In the genomic region with DNA sequence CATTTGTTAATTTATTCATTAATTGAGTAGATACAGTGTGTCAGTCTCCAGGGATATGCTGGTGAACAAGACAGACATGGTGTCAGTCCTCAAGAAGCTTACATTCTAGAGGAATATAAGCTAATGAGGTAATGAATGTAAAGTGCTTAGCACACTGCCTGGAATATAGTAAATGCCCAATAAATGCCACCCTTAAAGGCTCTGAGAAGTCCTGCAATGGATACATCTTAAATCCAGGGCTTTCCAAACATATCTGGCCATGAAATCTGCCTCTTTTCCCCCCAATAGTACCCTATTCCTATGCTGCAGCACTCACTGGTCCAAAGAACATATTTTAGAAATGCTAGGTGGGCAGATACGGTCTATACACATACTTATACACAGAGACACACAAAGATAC, we compare ENCODE assay signal across 35 cellular contexts. TPM values are rescaled to one million over a fixed set of nuclear protein-coding genes. Genes with fewer than 3 reads are reported as not detected.
A peak's percentile ranks its signal among the peaks of the same experiment; 100 is the strongest.
DNase-seq lines count a peak whose midpoint lies in the region; ATAC-seq, FAIRE-seq and TF ChIP-seq lines count a peak whose summit lies in the region.
"Had no signal": no experiment of that assay in that cellular context is flagged by ENCODE, and none has a peak within 500 bp of the region (broad histone marks: within the 10 kb centered on the region; RNA-seq: fewer than 3 reads in every experiment).

No MANE protein-coding gene starts in this region.

- ATAC-seq in K562, result no peak
- ATAC-seq: A549; CD8-positive, alpha-beta T cell had no signal

- H3K4me1 ChIP-seq in HEK293 (ENCODE audit: control insufficient read depth, insufficient read depth, low read length) (no peaks in the 10 kb centered on the region), K562 (replicated peaks in 1 of 2; ENCODE audit: control insufficient read depth in 2 of 2, insufficient read depth in 2 of 2, low read length in 2 of 2) (no peaks in the 10 kb centered on the region; a peak in 1 of 5 replicates)
- H3K4me1 ChIP-seq: A549; BE2C; BLaER1; BLaER1 treated with 17β-estradiol and CSF1 and Interleukin-3, amounts not matched to agents 10 nM and 100 nM; Caco-2 had no signal

- peaks cover 8% of the 10 kb centered on the region for H3K4me1 Mint-ChIP-seq in HFFc6 (ENCODE audit: low read depth)
- H3K4me1 Mint-ChIP-seq: B cell; CD14-positive monocyte; CD4-positive, alpha-beta memory T cell; CD4-positive, CD25-positive, alpha-beta regulatory T cell; CD8-positive, alpha-beta memory T cell had no signal

- H4K20me1 ChIP-seq in K562 (replicated peaks; ENCODE audit: control insufficient read depth, insufficient read depth, low read length), result peaks cover 17% of the 10 kb centered on the region; the same call in 1 of the 2 replicates
- H4K20me1 ChIP-seq: BLaER1; BLaER1 treated with 17β-estradiol and CSF1 and Interleukin-3, amounts not matched to agents 10 nM and 100 nM had no signal

- WGBS in K562 (ENCODE audit: insufficient coverage, low coverage, missing lambda C conversion rate), result 0% methylated on average over 1 of the region's 1 CpG

- CTCF ChIA-PET in HEK293 (lab: Yijun Ruan, JAX), result interaction anchor here (0.6 kb wide), 1 partner anchor 13 kb away, joined by 3 read pairs; no protein-coding TSS in a partner anchor
- CTCF ChIA-PET in K562 (lab: Yijun Ruan, JAX; ENCODE audit: low intra/inter-chr PET ratio), result no interaction called here

- no peaks in the 10 kb centered on the region for H3K36me3 Mint-ChIP-seq in HFFc6 (ENCODE audit: low read depth)
- H3K36me3 Mint-ChIP-seq: CD14-positive monocyte; CD4-positive, alpha-beta memory T cell; CD4-positive, CD25-positive, alpha-beta regulatory T cell; CD8-positive, alpha-beta memory T cell; CD8-positive, alpha-beta T cell had no signal

- DNase-seq in HTR-8/SVneo (ENCODE audit: insufficient read length, low spot score) (no peak), K562 (ENCODE audit: extremely low read depth in 1 of 4, low spot score in 3 of 4) (no peak), HuH-7.5 (ENCODE audit: low spot score) (no peak), A172 (ENCODE audit: low spot score) (no peak), HFFc6 (no peak)
- DNase-seq: 8988T; ACHN; AML-193; BE2C; C1 segment of cervical spinal cord; Caco-2; Calu3; CD4-positive, alpha-beta memory T cell; CD4-positive, alpha-beta T cell; CD4-positive, CD25-positive, alpha-beta regulatory T cell; CD8-positive, alpha-beta memory T cell; CD8-positive, alpha-beta T cell; COR-L47; DMS 273 treated with DMSO at 0.1 percent for 48 hours; DMS153; DMS53; DMS79; DMS79 treated with DMSO at 0.1 percent for 48 hours; DND-41; EL had no signal

- H3K4me3 Mint-ChIP-seq in HFFc6, result no peak overlapping the region
- H3K4me3 Mint-ChIP-seq: B cell; CD14-positive monocyte; CD4-positive, alpha-beta memory T cell; CD4-positive, alpha-beta T cell; CD4-positive, CD25-positive, alpha-beta regulatory T cell; CD8-positive, alpha-beta memory T cell; CD8-positive, alpha-beta T cell had no signal

- no peaks in the 10 kb centered on the region for H3K9me3 Mint-ChIP-seq in HFFc6
- H3K9me3 Mint-ChIP-seq: CD4-positive, alpha-beta T cell; CD8-positive, alpha-beta memory T cell; CD8-positive, alpha-beta T cell had no signal

- peaks cover 56% of the 10 kb centered on the region for H3K27me3 Mint-ChIP-seq in HFFc6 (ENCODE audit: insufficient read depth)

- H3K9ac ChIP-seq in K562 (ENCODE audit: insufficient read depth in 1 of 2, low read depth in 2 of 2, low read length in 2 of 2), result no peak overlapping the region
- H3K9ac ChIP-seq: BLaER1; BLaER1 treated with 17β-estradiol and CSF1 and Interleukin-3, amounts not matched to agents 10 nM and 100 nM had no signal

- H3K27ac ChIP-seq in HEK293 (ENCODE audit: extremely low read depth, low read depth, low read length), result no peak overlapping the region
- no peak overlapping the region for H3K27ac ChIP-seq in K562 (ENCODE audit: extremely low read depth, low read depth, low read length)
- H3K27ac ChIP-seq: 22Rv1; A549; BLaER1; BLaER1 treated with 17β-estradiol and CSF1 and Interleukin-3, amounts not matched to agents 10 nM and 100 nM; C4-2B had no signal

- no TSS peak for BruUV-seq in K562 (replicated peaks; lab: Mats Ljungman, UMichigan)

- FAIRE-seq in HTR-8/SVneo (lab: Jason Lieb, UNC) (peak; percentile 16), K562 (lab: Jason Lieb, UNC) (no peak)
- FAIRE-seq: A204.1, A549, D721Med had no signal

- no peaks in the 10 kb centered on the region for H3K79me2 ChIP-seq in K562 (ENCODE audit: control insufficient read depth, insufficient read depth, low read length)

- TF ChIP-seq CTCF in HEK293 (tag by site-specific recombination; IDR thresholded peaks at IDR 0.05) (no peak), K562 (IDR thresholded peaks at IDR 0.05 in 2 of 3, conservative IDR thresholded peaks at IDR 0.05 in 1 of 3; ENCODE audit: insufficient read depth in 2 of 3, low read depth in 1 of 3, low read length in 3 of 3) (no peak), HFFc6 (IDR thresholded peaks at IDR 0.05) (no peak)

- no peaks in the 10 kb centered on the region for H3K9me1 ChIP-seq in K562 (ENCODE audit: control insufficient read depth, insufficient read depth, low read length)

- intact Hi-C loops in K562 (cut with micrococcal nuclease), result no loop called here

- no peak for TF ChIP-seq POLR2A in K562 (conservative IDR thresholded peaks at IDR 0.05)

- no peaks in the 10 kb centered on the region for H3K9me3 ChIP-seq in HEK293 (ENCODE audit: control insufficient read depth, insufficient read depth, low read depth, low read length)
- no peaks in the 10 kb centered on the region for H3K9me3 ChIP-seq in K562 (replicated peaks; ENCODE audit: control insufficient read depth, insufficient read depth, low read depth, low read length)
- H3K9me3 ChIP-seq: A549; BE2C; BLaER1; BLaER1 treated with 17β-estradiol and CSF1 and Interleukin-3, amounts not matched to agents 10 nM and 100 nM; Caco-2 had no signal

- H3K36me3 ChIP-seq in HEK293 (ENCODE audit: control insufficient read depth in 2 of 2, insufficient read depth in 1 of 2, low read length in 2 of 2) (no peaks in the 10 kb centered on the region), K562 (ENCODE audit: control insufficient read depth, insufficient read depth, low read length) (no peaks in the 10 kb centered on the region)
- H3K36me3 ChIP-seq: BE2C; BLaER1; BLaER1 treated with 17β-estradiol and CSF1 and Interleukin-3, amounts not matched to agents 10 nM and 100 nM had no signal

- no peak for TF ChIP-seq RAD21 in K562 (CRISPR knock-in tag; conservative IDR thresholded peaks at IDR 0.05 in 1 of 2, IDR thresholded peaks at IDR 0.05 in 1 of 2)

- H2AFZ ChIP-seq in K562 (ENCODE audit: low read depth, low read length), result no peak overlapping the region

- POLR2A ChIA-PET in HEK293 (lab: Yijun Ruan, JAX) (no interaction called here), K562 (lab: Yijun Ruan, JAX) (no interaction called here)

- H3K4me3 ChIP-seq in HEK293 (ENCODE audit: low read depth, low read length), result no peak overlapping the region
- no peak overlapping the region for H3K4me3 ChIP-seq in K562
- H3K4me3 ChIP-seq: A549; BLaER1; BLaER1 treated with 17β-estradiol and CSF1 and Interleukin-3, amounts not matched to agents 10 nM and 100 nM had no signal

- H3K27me3 ChIP-seq in K562 (ENCODE audit: control insufficient read depth in 2 of 2, insufficient read depth in 2 of 2, low read length in 2 of 2), result peaks cover 11 to 27% of the 10 kb centered on the region in 2 experiments; a peak in 4 of 5 replicates
- H3K27me3 ChIP-seq: BLaER1; BLaER1 treated with 17β-estradiol and CSF1 and Interleukin-3, amounts not matched to agents 10 nM and 100 nM had no signal

- in situ Hi-C loops in K562 (cut with MboI), result no loop called here

- H3K4me2 ChIP-seq in K562 (ENCODE audit: insufficient read depth, low read length), result no peak overlapping the region
- H3K4me2 ChIP-seq: A549; BLaER1; BLaER1 treated with 17β-estradiol and CSF1 and Interleukin-3, amounts not matched to agents 10 nM and 100 nM had no signal

- no peak for TF ChIP-seq EP300 in K562 (IDR thresholded peaks at IDR 0.05; ENCODE audit: low read length)

- H3K27ac Mint-ChIP-seq in HFFc6, result no peak overlapping the region
- H3K27ac Mint-ChIP-seq: B cell; CD14-positive monocyte; CD4-positive, alpha-beta memory T cell; CD4-positive, alpha-beta T cell; CD4-positive, CD25-positive, alpha-beta regulatory T cell; CD8-positive, alpha-beta memory T cell; CD8-positive, alpha-beta T cell had no signal

TF ChIP-seq in K562, 482 proteins besides CTCF, POLR2A, EP300 and RAD21:
- TF ChIP-seq RBM25 (IDR thresholded peaks at IDR 0.05; ENCODE audit: low read depth, low read length, severe bottlenecking) (peak; percentile 74), POLR2AphosphoS2 (IDR thresholded peaks at IDR 0.05; ENCODE audit: low read length) (no peak), ZNF239 (CRISPR knock-in tag; IDR thresholded peaks at IDR 0.05) (peak; percentile 94)

RNA-seq across cellular contexts. Expression of a gene that starts 49.2 kb away (rescaled TPM):
- total RNA-seq in K562 (2011; cell fraction: chromatin; rRNA removed; ENCODE audit: low replicate concordance), result 16.7 and 18.9 TPM in 2 replicates
- 11.3 and 14.2 TPM in 2 replicates for total RNA-seq in K562 (2011; cell fraction: nucleolus; rRNA removed)
- 13.0 and 15.7 TPM in 2 replicates for total RNA-seq in K562 (2011; cell fraction: nucleoplasm; rRNA removed)
- total RNA-seq in K562 (2014; rRNA removed), result 32.4 and 35.4 TPM in 2 replicates
- total RNA-seq in K562 (2014; rRNA removed; fragmentation: Illumina TruSeq; extraction: Trizol), result 39.5 TPM in 2 replicates
- 39.9 and 47.1 TPM in 2 replicates for total RNA-seq in K562 (2015; rRNA removed; fragmentation: Illumina TruSeq; extraction: Trizol)
- total RNA-seq in K562 (2021), result 48.6 and 55.1 TPM in 2 replicates
- polyA plus RNA-seq in K562 (2011; rRNA removed), result 27.6 and 33.9 TPM in 2 replicates
- polyA plus RNA-seq in K562 (2011; cell fraction: cytosol; rRNA removed), result 21.9 and 24.6 TPM in 2 replicates
- polyA plus RNA-seq in K562 (2011; cell fraction: nucleus; rRNA removed), result 16.0 and 18.0 TPM in 2 replicates
- 44.1 and 57.9 TPM in 2 replicates for polyA plus RNA-seq in K562 (2012)
- polyA plus RNA-seq in K562 (2014; fragmentation: Illumina TruSeq; extraction: Trizol), result 44.2 and 51.7 TPM in 2 replicates
- polyA plus RNA-seq in K562 (2014; fragmentation: Nextera tagmentation; extraction: Ambion mirVana), result 10 to 100 TPM; 43.6 to 85.6 TPM
- polyA plus RNA-seq in K562 (2014; rRNA removed), result 48.0 and 52.1 TPM in 2 replicates
- 36.7 and 41.5 TPM in 2 replicates for polyA minus RNA-seq in K562 (2011; rRNA and poly(A)+ RNA removed)
- polyA minus RNA-seq in K562 (2011; cell fraction: cytosol; rRNA and poly(A)+ RNA removed), result 21.9 and 23.6 TPM in 2 replicates
- 12.4 and 19.3 TPM in 2 replicates for polyA minus RNA-seq in K562 (2011; cell fraction: nucleus; rRNA and poly(A)+ RNA removed)
- 35.0 and 48.0 TPM in 2 replicates for total RNA-seq in A172 (2014; rRNA removed; shearing (Covaris generic))
- total RNA-seq in HFFc6 (2021; fragmentation: NEBNext Ultra II Directional; extraction: Animal tissue kit (Norgen Biotek cat#: 25700)), result 10 to 100 TPM; 49.7 to 62.4 (median 59.5) TPM
